Comparison of ENCODE assay signal across 1 cellular context in genomic region chr7:17774701-17775288, GRCh38.
TF ChIP-seq lines count a peak whose summit lies in the region.

No MANE protein-coding gene starts in this region.

TF ChIP-seq in HEK293, 187 proteins besides CTCF, POLR2A, EP300 and RAD21 (continued from another document):
- TF ChIP-seq WT1 (tag by site-specific recombination; IDR thresholded peaks at IDR 0.05) = no peak
- no peak for TF ChIP-seq ZSCAN16 (tag by site-specific recombination; IDR thresholded peaks at IDR 0.05)
- TF ChIP-seq ZNF26 (tag by site-specific recombination; IDR thresholded peaks at IDR 0.05) = no peak
- no peak for TF ChIP-seq ZNF433 (tag by site-specific recombination; IDR thresholded peaks at IDR 0.05; ENCODE audit: low read depth)
- TF ChIP-seq GLIS1 (tag by site-specific recombination; IDR thresholded peaks at IDR 0.05) = 0 out of 2 replicates have a peak, but pooled peaks have one; percentile 8
- TF ChIP-seq SALL2 (tag by site-specific recombination; IDR thresholded peaks at IDR 0.05; ENCODE audit: borderline replicate concordance) = no peak
- no peak for TF ChIP-seq ZFP37 (tag by site-specific recombination; IDR thresholded peaks at IDR 0.05)
